3 cellular contexts compared by ENCODE assay signal in the genomic region with DNA sequence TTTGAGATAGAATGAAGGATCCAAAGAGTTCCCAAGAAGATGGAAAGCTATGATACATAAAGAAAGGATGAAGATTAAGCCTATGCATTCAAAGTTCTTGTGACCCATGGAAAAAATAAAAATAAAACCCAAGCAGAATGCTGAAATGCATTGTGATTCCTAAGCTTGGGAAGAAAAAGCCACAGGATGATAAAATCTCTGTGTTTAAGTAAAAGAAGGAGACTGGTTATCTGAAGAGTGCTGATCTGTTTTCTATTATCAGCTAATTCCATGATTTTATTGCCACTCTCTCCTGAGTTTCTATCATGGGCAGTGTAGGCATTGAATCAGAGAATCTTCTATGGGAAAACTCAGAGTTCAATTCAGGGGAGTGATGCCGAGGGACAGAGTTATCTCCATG.
"Had no signal": no experiment of that assay in that cellular context is flagged by ENCODE, and none has a peak within 500 bp of the region (broad histone marks: within the 10 kb centered on the region; RNA-seq: fewer than 3 reads in every experiment).

No MANE protein-coding gene starts in this region.

- H3K4me3 ChIP-seq: GM12878 had no signal

- ATAC-seq: GM12878 had no signal

- DNase-seq: GDM1, GF-D8 had no signal
